In the genomic region with DNA sequence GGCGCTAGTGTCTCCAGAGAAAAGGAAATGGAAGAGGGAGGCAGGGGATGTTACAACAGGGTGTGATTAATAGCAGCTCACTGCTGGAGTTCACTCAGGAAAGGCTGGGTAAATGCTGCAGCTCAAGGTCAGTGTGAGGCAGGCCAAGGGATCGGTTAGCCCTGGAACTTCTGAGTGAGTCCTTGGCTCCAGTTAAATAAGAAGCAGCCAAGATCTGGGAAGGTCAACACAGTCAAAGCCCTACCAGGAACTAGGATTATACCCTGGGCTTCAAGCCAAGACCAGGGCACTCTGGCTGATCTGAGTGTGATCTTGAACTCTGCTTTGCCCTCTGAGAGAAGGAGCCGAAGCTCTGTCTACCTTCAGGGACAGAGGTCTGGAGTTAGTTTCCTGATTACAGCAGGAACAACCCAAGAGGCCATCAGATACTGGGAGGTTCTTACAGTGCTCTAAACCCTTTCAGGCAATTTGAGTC, we compare ENCODE assay signal across 9 cellular contexts. TPM values are rescaled to one million over a fixed set of nuclear protein-coding genes. Genes with fewer than 3 reads are reported as not detected.
DNase-seq lines count a peak whose midpoint lies in the region; ATAC-seq and TF ChIP-seq lines count a peak whose summit lies in the region.
"Had no signal": no experiment of that assay in that cellular context is flagged by ENCODE, and none has a peak within 500 bp of the region (broad histone marks: within the 10 kb centered on the region; RNA-seq: fewer than 3 reads in every experiment).

No MANE protein-coding gene starts in this region.

- 0 out of 2 replicates have a peak, but pooled peaks cover 7% of the 10 kb centered on the region for H3K4me1 ChIP-seq in GM23338 (ENCODE audit: insufficient read depth)
- H3K4me1 ChIP-seq in heart right ventricle = peaks cover 0 to 71% (median 50%) of the 10 kb centered on the region in 9 donors
- peaks cover 98 to 99% of the 10 kb centered on the region in 2 donors for H3K4me1 ChIP-seq in gastrocnemius medialis

- no peaks in the 10 kb centered on the region; the same call in 2 of the 3 replicates for H3K9me3 Mint-ChIP-seq in GM23338
- H3K9me3 Mint-ChIP-seq: T-helper 1 cell treated with Interleukin-12 subunit alpha and Interleukin-12 subunit beta and Interleukin-4 antibody, amounts not matched to agents 30 μg/mL and 1 μg/mL, for 36 hours had no signal

- H3K9me3 ChIP-seq in heart right ventricle (no peaks in the 10 kb centered on the region), gastrocnemius medialis (no peaks in the 10 kb centered on the region)

- no peak for TF ChIP-seq POLR2A in gastrocnemius medialis (IDR thresholded peaks at IDR 0.05)

- H3K4me2 ChIP-seq in GM23338 = no peak overlapping the region

- H3K4me3 ChIP-seq in GM23338 = no peak overlapping the region
- H3K4me3 ChIP-seq in heart right ventricle = peak overlapping the region in 1 of 10 donors; percentile 8
- peak overlapping the region in 3 of 4 donors; percentile 3 to 25 (median 6) for H3K4me3 ChIP-seq in gastrocnemius medialis

- H3K36me3 ChIP-seq in GM23338 (ENCODE audit: insufficient read depth) = no peaks in the 10 kb centered on the region
- H3K36me3 ChIP-seq in heart right ventricle = no peaks in the 10 kb centered on the region
- H3K36me3 ChIP-seq in gastrocnemius medialis = no peaks in the 10 kb centered on the region

- no peak overlapping the region for H3K27ac ChIP-seq in GM23338 (ENCODE audit: low read depth)
- peak overlapping the region; percentile 48 to 92 (median 80) for H3K27ac ChIP-seq in heart right ventricle
- peak overlapping the region; percentile 90 to 94 (median 92) for H3K27ac ChIP-seq in gastrocnemius medialis

- no peak for TF ChIP-seq CTCF in GM23338 (conservative IDR thresholded peaks at IDR 0.05; ENCODE audit: low read depth in 2 of 2)
- TF ChIP-seq CTCF in heart right ventricle (IDR thresholded peaks at IDR 0.05) = no peak
- TF ChIP-seq CTCF in gastrocnemius medialis (IDR thresholded peaks at IDR 0.05 in 4 of 5, conservative IDR thresholded peaks at IDR 0.05 in 1 of 5) = no peak

- no peaks in the 10 kb centered on the region for H3K36me3 Mint-ChIP-seq in GM23338 (ENCODE audit: low read depth)

- H3K4me3 Mint-ChIP-seq in GM23338 = no peak overlapping the region
- H3K4me3 Mint-ChIP-seq: T-helper 1 cell treated with Interleukin-12 subunit alpha and Interleukin-12 subunit beta and Interleukin-4 antibody, amounts not matched to agents 30 μg/mL and 1 μg/mL, for 36 hours had no signal

- no peaks in the 10 kb centered on the region for H3K79me2 ChIP-seq in GM23338 (replicated peaks; ENCODE audit: insufficient read depth)

- H4K20me1 ChIP-seq in GM23338 (replicated peaks; ENCODE audit: insufficient read depth) = no peaks in the 10 kb centered on the region

- H3K27me3 ChIP-seq in GM23338 (ENCODE audit: insufficient read depth) (no peaks in the 10 kb centered on the region), heart right ventricle (no peaks in the 10 kb centered on the region), gastrocnemius medialis (no peaks in the 10 kb centered on the region)

- H3F3A ChIP-seq in GM23338 (replicated peaks; ENCODE audit: low read depth) = no peaks in the 10 kb centered on the region

- in situ Hi-C loops in gastrocnemius medialis (cut with MboI; ENCODE audit: low sequenced_read_pairs in 4 of 4) = no loop called here

- ATAC-seq in GM23338 = peak; percentile 67
- peak; percentile 89 to 98 (median 92) for ATAC-seq in heart right ventricle
- ATAC-seq in gastrocnemius medialis = peak; percentile 88 to 90
- ATAC-seq in HG03175 (IDR thresholded peaks at IDR 0.05; ENCODE audit: unreplicated experiment) = no peak
- ATAC-seq in HG03097 (IDR thresholded peaks at IDR 0.05; ENCODE audit: low FRiP score, unreplicated experiment) = no peak

- intact Hi-C loops in heart right ventricle (cut with DNase I) (loop anchor here in 3 of 10 donors (5.0 to 10.0 kb wide), 3 partner anchors 97 to 104 kb away; partner anchors contain the start of gene HDDC2 (in 1 of the 3)), gastrocnemius medialis (cut with DNase I; ENCODE audit: low total_unique reads) (loop anchor here (5.0 kb wide), 1 partner anchor 549 kb away; the partner anchor contains the start of gene HEY2)

- H3K9me2 ChIP-seq in GM23338 (ENCODE audit: insufficient read depth) = no peaks in the 10 kb centered on the region

- peaks cover 4% of the 10 kb centered on the region for H3K27me3 Mint-ChIP-seq in GM23338 (ENCODE audit: insufficient read depth, low read depth, poor library complexity)

- H3K27ac Mint-ChIP-seq in GM23338 = peak overlapping the region; percentile 66
- H3K27ac Mint-ChIP-seq: T-helper 1 cell treated with Interleukin-12 subunit alpha and Interleukin-12 subunit beta and Interleukin-4 antibody, amounts not matched to agents 30 μg/mL and 1 μg/mL, for 36 hours had no signal

- H3K4me1 Mint-ChIP-seq in GM23338 = peaks cover 17% of the 10 kb centered on the region

- 12 to 27% methylated on average over 3 of the region's 3 CpGs for WGBS in heart right ventricle, 2 donors

- DNase-seq in GM23338 (ENCODE audit: low spot score) = no peak
- DNase-seq in SK-N-DZ (ENCODE audit: low spot score) = peak; percentile 15
- DNase-seq in heart right ventricle = peak; percentile 37 to 71
- DNase-seq in gastrocnemius medialis = peak; percentile 88 to 96
- no peak for DNase-seq in stimulated activated CD4-positive, alpha-beta T cell treated with anti-CD3 and anti-CD28 coated beads, Interleukin-2, amount 100 ng/mL, for 24 hours
- DNase-seq in COLO829 (ENCODE audit: low spot score) = no peak

- H2AFZ ChIP-seq in GM23338 = no peak overlapping the region

TF ChIP-seq in GM23338, 12 proteins besides CTCF, POLR2A, EP300 and RAD21 (continues in another document):
- no peak for TF ChIP-seq STAT1 (IDR thresholded peaks at IDR 0.05; ENCODE audit: unreplicated experiment)
- TF ChIP-seq, protein P1, sequence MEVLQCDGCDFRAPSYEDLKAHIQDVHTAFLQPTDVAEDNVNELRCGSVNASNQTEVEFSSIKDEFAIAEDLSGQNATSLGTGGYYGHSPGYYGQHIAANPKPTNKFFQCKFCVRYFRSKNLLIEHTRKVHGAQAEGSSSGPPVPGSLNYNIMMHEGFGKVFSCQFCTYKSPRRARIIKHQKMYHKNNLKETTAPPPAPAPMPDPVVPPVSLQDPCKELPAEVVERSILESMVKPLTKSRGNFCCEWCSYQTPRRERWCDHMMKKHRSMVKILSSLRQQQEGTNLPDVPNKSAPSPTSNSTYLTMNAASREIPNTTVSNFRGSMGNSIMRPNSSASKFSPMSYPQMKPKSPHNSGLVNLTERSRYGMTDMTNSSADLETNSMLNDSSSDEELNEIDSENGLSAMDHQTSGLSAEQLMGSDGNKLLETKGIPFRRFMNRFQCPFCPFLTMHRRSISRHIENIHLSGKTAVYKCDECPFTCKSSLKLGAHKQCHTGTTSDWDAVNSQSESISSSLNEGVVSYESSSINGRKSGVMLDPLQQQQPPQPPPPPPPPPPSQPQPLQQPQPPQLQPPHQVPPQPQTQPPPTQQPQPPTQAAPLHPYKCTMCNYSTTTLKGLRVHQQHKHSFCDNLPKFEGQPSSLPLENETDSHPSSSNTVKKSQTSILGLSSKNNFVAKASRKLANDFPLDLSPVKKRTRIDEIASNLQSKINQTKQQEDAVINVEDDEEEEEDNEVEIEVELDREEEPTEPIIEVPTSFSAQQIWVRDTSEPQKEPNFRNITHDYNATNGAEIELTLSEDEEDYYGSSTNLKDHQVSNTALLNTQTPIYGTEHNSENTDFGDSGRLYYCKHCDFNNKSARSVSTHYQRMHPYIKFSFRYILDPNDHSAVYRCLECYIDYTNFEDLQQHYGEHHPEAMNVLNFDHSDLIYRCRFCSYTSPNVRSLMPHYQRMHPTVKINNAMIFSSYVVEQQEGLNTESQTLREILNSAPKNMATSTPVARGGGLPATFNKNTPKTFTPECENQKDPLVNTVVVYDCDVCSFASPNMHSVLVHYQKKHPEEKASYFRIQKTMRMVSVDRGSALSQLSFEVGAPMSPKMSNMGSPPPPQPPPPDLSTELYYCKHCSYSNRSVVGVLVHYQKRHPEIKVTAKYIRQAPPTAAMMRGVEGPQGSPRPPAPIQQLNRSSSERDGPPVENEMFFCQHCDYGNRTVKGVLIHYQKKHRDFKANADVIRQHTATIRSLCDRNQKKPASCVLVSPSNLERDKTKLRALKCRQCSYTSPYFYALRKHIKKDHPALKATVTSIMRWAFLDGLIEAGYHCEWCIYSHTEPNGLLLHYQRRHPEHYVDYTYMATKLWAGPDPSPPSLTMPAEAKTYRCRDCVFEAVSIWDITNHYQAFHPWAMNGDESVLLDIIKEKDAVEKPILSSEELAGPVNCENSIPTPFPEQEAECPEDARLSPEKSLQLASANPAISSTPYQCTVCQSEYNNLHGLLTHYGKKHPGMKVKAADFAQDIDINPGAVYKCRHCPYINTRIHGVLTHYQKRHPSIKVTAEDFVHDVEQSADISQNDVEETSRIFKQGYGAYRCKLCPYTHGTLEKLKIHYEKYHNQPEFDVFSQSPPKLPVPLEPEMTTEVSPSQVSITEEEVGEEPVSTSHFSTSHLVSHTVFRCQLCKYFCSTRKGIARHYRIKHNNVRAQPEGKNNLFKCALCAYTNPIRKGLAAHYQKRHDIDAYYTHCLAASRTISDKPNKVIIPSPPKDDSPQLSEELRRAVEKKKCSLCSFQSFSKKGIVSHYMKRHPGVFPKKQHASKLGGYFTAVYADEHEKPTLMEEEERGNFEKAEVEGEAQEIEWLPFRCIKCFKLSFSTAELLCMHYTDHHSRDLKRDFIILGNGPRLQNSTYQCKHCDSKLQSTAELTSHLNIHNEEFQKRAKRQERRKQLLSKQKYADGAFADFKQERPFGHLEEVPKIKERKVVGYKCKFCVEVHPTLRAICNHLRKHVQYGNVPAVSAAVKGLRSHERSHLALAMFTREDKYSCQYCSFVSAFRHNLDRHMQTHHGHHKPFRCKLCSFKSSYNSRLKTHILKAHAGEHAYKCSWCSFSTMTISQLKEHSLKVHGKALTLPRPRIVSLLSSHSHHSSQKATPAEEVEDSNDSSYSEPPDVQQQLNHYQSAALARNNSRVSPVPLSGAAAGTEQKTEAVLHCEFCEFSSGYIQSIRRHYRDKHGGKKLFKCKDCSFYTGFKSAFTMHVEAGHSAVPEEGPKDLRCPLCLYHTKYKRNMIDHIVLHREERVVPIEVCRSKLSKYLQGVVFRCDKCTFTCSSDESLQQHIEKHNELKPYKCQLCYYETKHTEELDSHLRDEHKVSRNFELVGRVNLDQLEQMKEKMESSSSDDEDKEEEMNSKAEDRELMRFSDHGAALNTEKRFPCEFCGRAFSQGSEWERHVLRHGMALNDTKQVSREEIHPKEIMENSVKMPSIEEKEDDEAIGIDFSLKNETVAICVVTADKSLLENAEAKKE (CRISPR knock-in tag; IDR thresholded peaks at IDR 0.05) = no peak

RNA-seq across cellular contexts. Expression of gene TPD52L1, which starts 44.3 kb away (rescaled TPM):
- 13.5 and 22.8 TPM in 2 replicates for total RNA-seq in GM23338 (2014; rRNA removed; shearing (Covaris generic))
- polyA plus RNA-seq in GM23338 (2016; fragmentation: Nextera tagmentation; extraction: Ambion mirVana) (18.5 and 24.0 TPM in 2 replicates), heart right ventricle (10 to 100 TPM; 21.2 to 42.5 TPM)
- not detected in 2 replicates for polyA plus RNA-seq in SK-N-DZ (2014; cell fraction: cytosol; rRNA removed)
- not detected in 2 replicates for polyA plus RNA-seq in SK-N-DZ (2014; cell fraction: nucleus; rRNA removed)
- total RNA-seq in heart right ventricle (10 to 100 TPM; 39.4 to 97.8 (median 59.8) TPM), gastrocnemius medialis (100 to 1,000 TPM in 3 of 4 donors, 10 to 100 TPM in 1; 47.6 to 152 (median 123) TPM)

Comparison
In these comparisons a context has a peak if more than half of its experiments do, and no peak if none do; other contexts are left out.
1. ATAC-seq: peak in GM23338 (single experiment), heart right ventricle (8 of 8) and gastrocnemius medialis (2 of 2); none in HG03175 (single experiment) and HG03097 (single experiment).
2. DNase-seq: peak in SK-N-DZ (single experiment), heart right ventricle (2 of 2) and gastrocnemius medialis (2 of 2); none in GM23338 (single experiment), stimulated activated CD4-positive, alpha-beta T cell treated with anti-CD3 and anti-CD28 coated beads, Interleukin-2, amount 100 ng/mL, for 24 hours (0 of 2) and COLO829 (single experiment).